20 cellular contexts compared by ENCODE assay signal in the genomic region with DNA sequence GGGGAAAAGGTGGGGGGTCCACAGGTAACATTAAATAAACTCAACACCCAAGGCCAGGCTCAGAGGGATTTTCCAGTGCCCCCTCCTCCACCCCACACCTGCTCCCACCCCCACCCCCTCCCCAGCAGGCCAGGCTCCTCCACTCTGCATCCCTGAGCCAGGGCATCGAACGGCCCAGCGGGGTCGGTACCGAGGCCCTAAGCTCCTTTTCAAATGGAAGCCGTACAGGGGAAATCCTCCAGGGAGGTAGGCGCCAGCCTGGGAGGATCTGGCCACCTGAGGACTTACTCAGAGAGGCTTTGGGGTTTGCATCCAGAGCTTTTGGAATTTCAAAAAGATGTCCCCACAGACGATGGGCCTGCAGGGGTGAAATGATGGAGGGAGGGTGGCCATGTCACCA. TPM values are rescaled to one million over a fixed set of nuclear protein-coding genes. Genes with fewer than 3 reads are reported as not detected.
DNase-seq lines count a peak whose midpoint lies in the region; ATAC-seq and TF ChIP-seq lines count a peak whose summit lies in the region.
"Had no signal": no experiment of that assay in that cellular context is flagged by ENCODE, and none has a peak within 500 bp of the region (broad histone marks: within the 10 kb centered on the region; RNA-seq: fewer than 3 reads in every experiment).

No MANE protein-coding gene starts in this region.

- no peak for TF ChIP-seq POLR2A in right lobe of liver (IDR thresholded peaks at IDR 0.05)

- no peak for TF ChIP-seq CTCF in right lobe of liver (IDR thresholded peaks at IDR 0.05)
- no peak for TF ChIP-seq CTCF in thoracic aorta (IDR thresholded peaks at IDR 0.05)

- ATAC-seq in T-helper 17 cell: no peak
- ATAC-seq in right lobe of liver: no peak
- ATAC-seq in thoracic aorta (ENCODE audit: insufficient number of reproducible peaks, low FRiP score, low read depth): no peak
- ATAC-seq in HG03439 (IDR thresholded peaks at IDR 0.05; ENCODE audit: unreplicated experiment): no peak
- ATAC-seq: left lung had no signal

- H3K4me3 Mint-ChIP-seq in T-helper 17 cell (no peak overlapping the region), immature natural killer cell (no peak overlapping the region)
- H3K4me3 Mint-ChIP-seq: naive B cell had no signal

- peak overlapping the region in 2 of 3 donors; percentile 83 to 94 for H3K27ac ChIP-seq in right lobe of liver
- peak overlapping the region; percentile 79 to 85 for H3K27ac ChIP-seq in thoracic aorta

- H3K4me1 ChIP-seq in right lobe of liver (peaks cover 0 to 20% (median 10%) of the 10 kb centered on the region in 4 donors), thoracic aorta (ENCODE audit: control insufficient read depth in 1 of 2, low read depth in 2 of 2) (peaks cover 5 to 22% of the 10 kb centered on the region in 2 donors)

- H3K27ac Mint-ChIP-seq in T-helper 17 cell (peak overlapping the region; percentile 100), immature natural killer cell (peak overlapping the region in 1 of 6 donors; percentile 62)

- no peaks in the 10 kb centered on the region for H3K27me3 Mint-ChIP-seq in T-helper 17 cell
- H3K27me3 Mint-ChIP-seq in immature natural killer cell (ENCODE audit: low read depth in 3 of 3): peaks cover 0 to under 1% (median 0%) of the 10 kb centered on the region in 3 donors
- H3K27me3 Mint-ChIP-seq: naive B cell had no signal

- H3K4me3 ChIP-seq in right lobe of liver (no peak overlapping the region), thoracic aorta (no peak overlapping the region)
- H3K4me3 ChIP-seq: esophagus muscularis mucosa, left lung, right atrium auricular region had no signal

- H3K36me3 Mint-ChIP-seq in T-helper 17 cell (ENCODE audit: low read depth) (peaks cover 3% of the 10 kb centered on the region), immature natural killer cell (peaks cover 0 to 8% (median 0%) of the 10 kb centered on the region in 3 donors)

- H3K4me1 Mint-ChIP-seq in T-helper 17 cell (peaks cover 47% of the 10 kb centered on the region), immature natural killer cell (peaks cover 45 to 47% of the 10 kb centered on the region in 2 donors)

- 83% methylated on average over 1 of the region's 8 CpGs for WGBS in right lobe of liver (ENCODE audit: insufficient coverage, low coverage, low lambda C conversion rate, missing lambda C conversion rate)

- H3K36me3 ChIP-seq in right lobe of liver (no peaks in the 10 kb centered on the region), thoracic aorta (no peaks in the 10 kb centered on the region)
- H3K36me3 ChIP-seq: esophagus muscularis mucosa, left lung, right atrium auricular region had no signal

- H3K9me3 Mint-ChIP-seq in immature natural killer cell: peaks cover 0 to 2% (median 0%) of the 10 kb centered on the region in 6 donors

- H3K27me3 ChIP-seq in right lobe of liver: no peaks in the 10 kb centered on the region
- no peaks in the 10 kb centered on the region for H3K27me3 ChIP-seq in thoracic aorta (replicated peaks; ENCODE audit: insufficient read depth)
- H3K27me3 ChIP-seq: esophagus muscularis mucosa, left lung, right atrium auricular region had no signal

- DNase-seq in ELF-1 (ENCODE audit: low read depth, low spot score) (peak; percentile 45), T-helper 17 cell (no peak), right lobe of liver (peak in 1 of 3 donors; percentile 44), thoracic aorta (ENCODE audit: low spot score) (no peak), ecto neural progenitor cell (ENCODE audit: low spot score) (no peak), immature natural killer cell (no peak)
- no peak for DNase-seq in activated naive CD4-positive, alpha-beta T cell treated with anti-CD3 and anti-CD28 coated beads, Interleukin-2, amount 50 U/mL, for 16 hours
- DNase-seq: activated CD4-positive, CD25-positive, alpha-beta regulatory T cell treated with anti-CD3 and anti-CD28 coated beads, Interleukin-2, amount 50 U/mL, for 72 hours; activated gamma-delta T cell; GOT3; left lung; MV-4-11; naive B cell; NCI-H2107; NCI-H82; stimulated activated CD4-positive, alpha-beta T cell treated with anti-CD3 and anti-CD28 coated beads, Interleukin-2, amount 100 ng/mL, for 24 hours; T-helper 2 cell had no signal

- intact Hi-C loops in right lobe of liver (cut with DNase I): no loop called here

- no peaks in the 10 kb centered on the region for H3K9me3 ChIP-seq in T-helper 17 cell (ENCODE audit: control insufficient read depth, low read length, poor library complexity, severe bottlenecking)
- H3K9me3 ChIP-seq in right lobe of liver: no peaks in the 10 kb centered on the region
- H3K9me3 ChIP-seq in thoracic aorta: peaks cover 9% of the 10 kb centered on the region

RNA-seq across cellular contexts. Expression of gene ZFP36L2, which starts 46.5 kb away (rescaled TPM):
- total RNA-seq in T-helper 17 cell (100 to 1,000 TPM; 501 to 627 TPM), right lobe of liver (10 to 100 TPM; 20.8 to 50.0 (median 33.6) TPM), thoracic aorta (100 to 1,000 TPM; 172 to 197 TPM)
- 100 to 1,000 TPM; 166 to 431 (median 274) TPM for polyA plus RNA-seq in immature natural killer cell
